Comparison of ENCODE assay signal across 2 cellular contexts in the genomic region with DNA sequence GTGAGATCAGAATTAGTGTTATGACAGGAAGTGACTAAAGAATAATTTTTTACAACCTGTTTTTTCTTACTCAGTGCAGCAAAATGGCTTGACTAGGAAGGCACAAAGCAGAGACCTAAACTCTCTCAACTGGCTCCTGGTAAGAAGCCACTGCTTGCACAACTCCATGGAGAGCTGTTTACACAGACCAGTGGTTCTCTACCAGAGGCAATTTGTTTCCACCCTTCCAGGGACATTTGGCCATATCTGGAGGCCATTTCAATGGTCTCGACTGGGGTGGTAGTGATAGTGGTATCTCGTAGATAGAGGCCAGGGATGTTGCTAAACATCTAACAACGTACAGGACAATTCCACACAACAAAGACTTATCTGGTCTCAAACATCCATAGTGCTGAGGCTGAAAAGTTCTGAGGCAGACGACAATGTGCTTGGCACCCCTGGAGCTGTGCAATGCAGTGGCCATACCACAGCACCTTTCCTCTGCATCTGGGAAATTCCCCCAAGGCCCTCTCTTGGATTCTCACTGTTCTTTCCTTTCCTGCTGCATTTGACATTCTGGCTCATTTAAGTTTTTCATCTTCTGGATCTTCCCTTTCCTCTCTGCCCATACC.
TF ChIP-seq lines count a peak whose summit lies in the region.

No MANE protein-coding gene starts in this region.

TF ChIP-seq in GM23338, 12 proteins besides CTCF, POLR2A, EP300 and RAD21 (continued from another document):
- TF ChIP-seq, protein P1, sequence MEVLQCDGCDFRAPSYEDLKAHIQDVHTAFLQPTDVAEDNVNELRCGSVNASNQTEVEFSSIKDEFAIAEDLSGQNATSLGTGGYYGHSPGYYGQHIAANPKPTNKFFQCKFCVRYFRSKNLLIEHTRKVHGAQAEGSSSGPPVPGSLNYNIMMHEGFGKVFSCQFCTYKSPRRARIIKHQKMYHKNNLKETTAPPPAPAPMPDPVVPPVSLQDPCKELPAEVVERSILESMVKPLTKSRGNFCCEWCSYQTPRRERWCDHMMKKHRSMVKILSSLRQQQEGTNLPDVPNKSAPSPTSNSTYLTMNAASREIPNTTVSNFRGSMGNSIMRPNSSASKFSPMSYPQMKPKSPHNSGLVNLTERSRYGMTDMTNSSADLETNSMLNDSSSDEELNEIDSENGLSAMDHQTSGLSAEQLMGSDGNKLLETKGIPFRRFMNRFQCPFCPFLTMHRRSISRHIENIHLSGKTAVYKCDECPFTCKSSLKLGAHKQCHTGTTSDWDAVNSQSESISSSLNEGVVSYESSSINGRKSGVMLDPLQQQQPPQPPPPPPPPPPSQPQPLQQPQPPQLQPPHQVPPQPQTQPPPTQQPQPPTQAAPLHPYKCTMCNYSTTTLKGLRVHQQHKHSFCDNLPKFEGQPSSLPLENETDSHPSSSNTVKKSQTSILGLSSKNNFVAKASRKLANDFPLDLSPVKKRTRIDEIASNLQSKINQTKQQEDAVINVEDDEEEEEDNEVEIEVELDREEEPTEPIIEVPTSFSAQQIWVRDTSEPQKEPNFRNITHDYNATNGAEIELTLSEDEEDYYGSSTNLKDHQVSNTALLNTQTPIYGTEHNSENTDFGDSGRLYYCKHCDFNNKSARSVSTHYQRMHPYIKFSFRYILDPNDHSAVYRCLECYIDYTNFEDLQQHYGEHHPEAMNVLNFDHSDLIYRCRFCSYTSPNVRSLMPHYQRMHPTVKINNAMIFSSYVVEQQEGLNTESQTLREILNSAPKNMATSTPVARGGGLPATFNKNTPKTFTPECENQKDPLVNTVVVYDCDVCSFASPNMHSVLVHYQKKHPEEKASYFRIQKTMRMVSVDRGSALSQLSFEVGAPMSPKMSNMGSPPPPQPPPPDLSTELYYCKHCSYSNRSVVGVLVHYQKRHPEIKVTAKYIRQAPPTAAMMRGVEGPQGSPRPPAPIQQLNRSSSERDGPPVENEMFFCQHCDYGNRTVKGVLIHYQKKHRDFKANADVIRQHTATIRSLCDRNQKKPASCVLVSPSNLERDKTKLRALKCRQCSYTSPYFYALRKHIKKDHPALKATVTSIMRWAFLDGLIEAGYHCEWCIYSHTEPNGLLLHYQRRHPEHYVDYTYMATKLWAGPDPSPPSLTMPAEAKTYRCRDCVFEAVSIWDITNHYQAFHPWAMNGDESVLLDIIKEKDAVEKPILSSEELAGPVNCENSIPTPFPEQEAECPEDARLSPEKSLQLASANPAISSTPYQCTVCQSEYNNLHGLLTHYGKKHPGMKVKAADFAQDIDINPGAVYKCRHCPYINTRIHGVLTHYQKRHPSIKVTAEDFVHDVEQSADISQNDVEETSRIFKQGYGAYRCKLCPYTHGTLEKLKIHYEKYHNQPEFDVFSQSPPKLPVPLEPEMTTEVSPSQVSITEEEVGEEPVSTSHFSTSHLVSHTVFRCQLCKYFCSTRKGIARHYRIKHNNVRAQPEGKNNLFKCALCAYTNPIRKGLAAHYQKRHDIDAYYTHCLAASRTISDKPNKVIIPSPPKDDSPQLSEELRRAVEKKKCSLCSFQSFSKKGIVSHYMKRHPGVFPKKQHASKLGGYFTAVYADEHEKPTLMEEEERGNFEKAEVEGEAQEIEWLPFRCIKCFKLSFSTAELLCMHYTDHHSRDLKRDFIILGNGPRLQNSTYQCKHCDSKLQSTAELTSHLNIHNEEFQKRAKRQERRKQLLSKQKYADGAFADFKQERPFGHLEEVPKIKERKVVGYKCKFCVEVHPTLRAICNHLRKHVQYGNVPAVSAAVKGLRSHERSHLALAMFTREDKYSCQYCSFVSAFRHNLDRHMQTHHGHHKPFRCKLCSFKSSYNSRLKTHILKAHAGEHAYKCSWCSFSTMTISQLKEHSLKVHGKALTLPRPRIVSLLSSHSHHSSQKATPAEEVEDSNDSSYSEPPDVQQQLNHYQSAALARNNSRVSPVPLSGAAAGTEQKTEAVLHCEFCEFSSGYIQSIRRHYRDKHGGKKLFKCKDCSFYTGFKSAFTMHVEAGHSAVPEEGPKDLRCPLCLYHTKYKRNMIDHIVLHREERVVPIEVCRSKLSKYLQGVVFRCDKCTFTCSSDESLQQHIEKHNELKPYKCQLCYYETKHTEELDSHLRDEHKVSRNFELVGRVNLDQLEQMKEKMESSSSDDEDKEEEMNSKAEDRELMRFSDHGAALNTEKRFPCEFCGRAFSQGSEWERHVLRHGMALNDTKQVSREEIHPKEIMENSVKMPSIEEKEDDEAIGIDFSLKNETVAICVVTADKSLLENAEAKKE (CRISPR knock-in tag; IDR thresholded peaks at IDR 0.05) = no peak
- TF ChIP-seq POLR2AphosphoS5 (IDR thresholded peaks at IDR 0.05; ENCODE audit: low read depth) (no peak), REST (IDR thresholded peaks at IDR 0.05; ENCODE audit: unreplicated experiment) (no peak)
TF ChIP-seq in GM23338: peak in this region for 0.

TF ChIP-seq in SK-N-SH, 30 proteins besides CTCF, POLR2A, EP300 and RAD21 (continued from another document):
- TF ChIP-seq, protein P2, sequence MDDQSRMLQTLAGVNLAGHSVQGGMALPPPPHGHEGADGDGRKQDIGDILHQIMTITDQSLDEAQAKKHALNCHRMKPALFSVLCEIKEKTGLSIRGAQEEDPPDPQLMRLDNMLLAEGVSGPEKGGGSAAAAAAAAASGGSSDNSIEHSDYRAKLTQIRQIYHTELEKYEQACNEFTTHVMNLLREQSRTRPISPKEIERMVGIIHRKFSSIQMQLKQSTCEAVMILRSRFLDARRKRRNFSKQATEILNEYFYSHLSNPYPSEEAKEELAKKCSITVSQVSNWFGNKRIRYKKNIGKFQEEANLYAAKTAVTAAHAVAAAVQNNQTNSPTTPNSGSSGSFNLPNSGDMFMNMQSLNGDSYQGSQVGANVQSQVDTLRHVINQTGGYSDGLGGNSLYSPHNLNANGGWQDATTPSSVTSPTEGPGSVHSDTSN (IDR thresholded peaks at IDR 0.05) = no peak
- TF ChIP-seq USF2 (IDR thresholded peaks at IDR 0.05; ENCODE audit: borderline replicate concordance, low read depth, low read length) = no peak
- TF ChIP-seq TEAD4 (IDR thresholded peaks at IDR 0.05; ENCODE audit: borderline replicate concordance, insufficient read depth) = no peak
- TF ChIP-seq GATA2 (CRISPR knock-in tag; IDR thresholded peaks at IDR 0.05) = no peak
- no peak for TF ChIP-seq FOXJ3 (CRISPR knock-in tag; IDR thresholded peaks at IDR 0.05)
- TF ChIP-seq MXI1 (IDR thresholded peaks at IDR 0.05; ENCODE audit: low read depth, low read length) = no peak
- no peak for TF ChIP-seq MEF2A (IDR thresholded peaks at IDR 0.05; ENCODE audit: borderline replicate concordance, low read depth)
- TF ChIP-seq CHD2 (IDR thresholded peaks at IDR 0.05; ENCODE audit: low read length, partially characterized antibody) = no peak
- no peak for TF ChIP-seq JUND (IDR thresholded peaks at IDR 0.05)
- TF ChIP-seq YY1 (IDR thresholded peaks at IDR 0.05; ENCODE audit: low read depth) = no peak
- TF ChIP-seq RXRA (IDR thresholded peaks at IDR 0.05; ENCODE audit: borderline replicate concordance, low read depth) = no peak
